ENCODE assay signal across 17 cellular contexts in genomic region chr19:33734913-33735312, GRCh38.
A peak's percentile ranks its signal among the peaks of the same experiment; 100 is the strongest.
DNase-seq lines count a peak whose midpoint lies in the region; ATAC-seq and TF ChIP-seq lines count a peak whose summit lies in the region.
"Had no signal": no experiment of that assay in that cellular context is flagged by ENCODE, and none has a peak within 500 bp of the region (broad histone marks: within the 10 kb centered on the region; RNA-seq: fewer than 3 reads in every experiment).

No MANE protein-coding gene starts in this region.

- H3K4me2 ChIP-seq in MM.1S (ENCODE audit: low read depth, low read length), result no peak overlapping the region

- TF ChIP-seq POLR2A in prostate gland (IDR thresholded peaks at IDR 0.05), result no peak

- peak in 7 of 8 donors; percentile 39 to 74 (median 51) for ATAC-seq in heart right ventricle
- ATAC-seq: naive thymus-derived CD8-positive, alpha-beta T cell; T-helper 17 cell had no signal

- intact Hi-C loops in heart right ventricle (cut with DNase I), result loop anchor here in 1 of 10 donors (5.0 kb wide), 1 partner anchor 403 kb away; no protein-coding TSS in a partner anchor
- intact Hi-C loops in prostate gland (cut with DNase I), result no loop called here

- DNase-seq in NCI-H1092 treated with DMSO at 0.1 percent for 48 hours (lab: John Stamatoyannopoulos, UW) (peak; percentile 74), NCI-H446 treated with DMSO at 0.1 percent for 48 hours (lab: John Stamatoyannopoulos, UW) (peak; percentile 57), heart right ventricle (peak in 1 of 2 donors; percentile 53), prostate gland (ENCODE audit: low spot score) (peak; percentile 36), MM.1S (no peak), SHP77 treated with DMSO at 0.1 percent for 48 hours (lab: John Stamatoyannopoulos, UW) (no peak), HUDEP-2 (lab: John Stamatoyannopoulos, UW; ENCODE audit: unreplicated experiment in 76 of 76) (no peak)
- DNase-seq: activated CD4-positive, alpha-beta memory T cell treated with anti-CD3 and anti-CD28 coated beads, Interleukin-2, amount 10 ng/mL, durations not matched to agents 7 days and 5 days; activated naive CD4-positive, alpha-beta T cell treated with Interleukin-2 at 50 U/mL for 16 hours; H9; NCI-H187; NCI-H526; SHP77; T-helper 17 cell had no signal

- H3K36me3 ChIP-seq in heart right ventricle (no peaks in the 10 kb centered on the region), prostate gland (no peaks in the 10 kb centered on the region), MM.1S (replicated peaks; ENCODE audit: insufficient read depth, low read length) (no peaks in the 10 kb centered on the region)
- H3K36me3 ChIP-seq: ascending aorta, pancreas had no signal

- H3K27ac ChIP-seq in heart right ventricle, result no peak overlapping the region
- no peak overlapping the region for H3K27ac ChIP-seq in prostate gland
- no peak overlapping the region for H3K27ac ChIP-seq in MM.1S (ENCODE audit: low read length)
- H3K27ac ChIP-seq: ascending aorta, pancreas had no signal

- no peak overlapping the region for H3K9ac ChIP-seq in MM.1S (ENCODE audit: low read length)

- no peaks in the 10 kb centered on the region for H3K9me2 ChIP-seq in MM.1S (replicated peaks; ENCODE audit: insufficient read depth, low read length)

- H3K4me1 ChIP-seq in heart right ventricle (no peaks in the 10 kb centered on the region), prostate gland (replicated peaks) (no peaks in the 10 kb centered on the region), MM.1S (ENCODE audit: low read length) (no peaks in the 10 kb centered on the region)
- H3K4me1 ChIP-seq: ascending aorta, pancreas had no signal

- H3K9me3 ChIP-seq in heart right ventricle (peaks cover 0 to 3% (median 0%) of the 10 kb centered on the region in 11 donors), prostate gland (no peaks in the 10 kb centered on the region), MM.1S (replicated peaks; ENCODE audit: insufficient read depth, low read length) (no peaks in the 10 kb centered on the region)
- H3K9me3 ChIP-seq: ascending aorta, pancreas had no signal

- H2AFZ ChIP-seq in MM.1S (ENCODE audit: low read length), result no peak overlapping the region

- TF ChIP-seq CTCF in heart right ventricle (IDR thresholded peaks at IDR 0.05) (no peak), prostate gland (IDR thresholded peaks at IDR 0.05) (no peak), MM.1S (IDR thresholded peaks at IDR 0.05; ENCODE audit: low read length) (no peak)

- H3K4me3 ChIP-seq in heart right ventricle, result no peak overlapping the region
- no peak overlapping the region for H3K4me3 ChIP-seq in prostate gland
- H3K4me3 ChIP-seq in MM.1S (ENCODE audit: low read length), result no peak overlapping the region
- H3K4me3 ChIP-seq: ascending aorta, pancreas had no signal

- no peaks in the 10 kb centered on the region for H4K20me1 ChIP-seq in MM.1S (ENCODE audit: insufficient read depth, low read length)

- H3K27me3 ChIP-seq in heart right ventricle (peaks cover 0 to 35% (median 24%) of the 10 kb centered on the region in 7 donors), prostate gland (replicated peaks; ENCODE audit: insufficient read depth) (no peaks in the 10 kb centered on the region), MM.1S (replicated peaks; ENCODE audit: insufficient read depth, low read length) (peaks cover 22% of the 10 kb centered on the region)
- H3K27me3 ChIP-seq: ascending aorta, pancreas had no signal

- WGBS in heart right ventricle, 2 donors, result 34 to 36% methylated on average over 3 of the region's 3 CpGs
- 11% methylated on average over 3 of the region's 3 CpGs for WGBS in prostate gland

- no peaks in the 10 kb centered on the region for H3K79me2 ChIP-seq in MM.1S (ENCODE audit: low read length)

- no peaks in the 10 kb centered on the region for H3F3A ChIP-seq in MM.1S (ENCODE audit: insufficient read depth, low read length)

Comparison
In these comparisons a context has a peak if more than half of its experiments do, and no peak if none do; other contexts are left out.
1. DNase-seq: peak in NCI-H1092 treated with DMSO at 0.1 percent for 48 hours (single experiment), NCI-H446 treated with DMSO at 0.1 percent for 48 hours (single experiment) and prostate gland (single experiment); none in MM.1S (single experiment), SHP77 treated with DMSO at 0.1 percent for 48 hours (single experiment) and HUDEP-2 (0 of 76).